In the genomic region with DNA sequence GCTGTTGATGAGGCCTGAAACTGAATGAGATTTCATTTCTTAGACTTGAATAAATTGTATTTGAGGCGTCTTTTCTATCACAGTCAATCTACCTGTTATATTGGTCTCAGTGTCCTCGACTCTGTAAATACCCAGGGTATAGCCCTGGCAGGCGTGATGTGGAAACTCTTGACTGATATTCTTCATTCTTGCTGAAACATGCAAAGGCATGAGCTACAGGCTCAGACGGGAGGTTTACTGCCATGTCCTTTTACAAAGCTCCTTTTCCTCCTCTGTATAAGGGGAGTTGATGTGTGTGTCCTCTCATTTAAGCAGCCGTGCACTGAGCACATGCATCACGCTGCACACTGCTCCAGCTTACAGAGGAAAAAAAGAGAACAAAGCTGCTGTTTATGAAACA, we compare ENCODE assay signal across 25 cellular contexts.
"Had no signal": no experiment of that assay in that cellular context is flagged by ENCODE, and none has a peak within 500 bp of the region (broad histone marks: within the 10 kb centered on the region; RNA-seq: fewer than 3 reads in every experiment).

No MANE protein-coding gene starts in this region.

- H3K4me3 Mint-ChIP-seq: naive thymus-derived CD4-positive, alpha-beta T cell; nephron; stimulated activated effector memory CD8-positive, alpha-beta T cell treated with anti-CD3 and anti-CD28 coated beads, Interleukin-12 subunit alpha, Interleukin-12 subunit beta, amount 100 ng/mL, for 72 hours had no signal

- H3K27me3 ChIP-seq: gastrocnemius medialis, heart right ventricle, left lung, neutrophil, sigmoid colon, testis, tibial nerve, upper lobe of right lung, uterus had no signal

- H3K4me1 ChIP-seq: left lung, testis, upper lobe of right lung had no signal

- ATAC-seq: gastrocnemius medialis; heart right ventricle; left cardiac atrium; left lung; naive thymus-derived CD4-positive, alpha-beta T cell; psoas muscle; right cardiac atrium; stimulated activated effector memory CD8-positive, alpha-beta T cell treated with anti-CD3 and anti-CD28 coated beads, Interleukin-12 subunit alpha, Interleukin-12 subunit beta, amount 100 ng/mL, for 72 hours; upper lobe of right lung had no signal

- H3K9me3 ChIP-seq: gastrocnemius medialis, heart right ventricle, left lung, neutrophil, psoas muscle, sigmoid colon, testis, tibial nerve, upper lobe of right lung, uterus had no signal

- DNase-seq: dermis blood vessel endothelial cell; effector memory CD4-positive, alpha-beta T cell; gastrocnemius medialis; heart right ventricle; hippocampal formation; left cardiac atrium; left lung; mesendoderm; midbrain; naive thymus-derived CD4-positive, alpha-beta T cell; psoas muscle; right cardiac atrium; sigmoid colon; stimulated activated CD4-positive, alpha-beta T cell treated with anti-CD3 and anti-CD28 coated beads, Interleukin-2, amount 100 ng/mL, for 24 hours; stimulated activated CD4-positive, alpha-beta T cell treated with anti-CD3 and anti-CD28 coated beads, Interleukin-4, amount 100 ng/mL, for 24 hours; stimulated activated naive CD4-positive, alpha-beta T cell treated with Interleukin-2 at 50 U/mL for 16 hours; substantia nigra; testis; upper lobe of right lung; uterus had no signal

- H3K9me3 Mint-ChIP-seq: naive thymus-derived CD4-positive, alpha-beta T cell; stimulated activated effector memory CD8-positive, alpha-beta T cell treated with anti-CD3 and anti-CD28 coated beads, Interleukin-12 subunit alpha, Interleukin-12 subunit beta, amount 100 ng/mL, for 72 hours had no signal

- H3K36me3 Mint-ChIP-seq: naive thymus-derived CD4-positive, alpha-beta T cell; stimulated activated effector memory CD8-positive, alpha-beta T cell treated with anti-CD3 and anti-CD28 coated beads, Interleukin-12 subunit alpha, Interleukin-12 subunit beta, amount 100 ng/mL, for 72 hours had no signal

- H3K27ac ChIP-seq: coronary artery, gastrocnemius medialis, heart right ventricle, left lung, neutrophil, psoas muscle, sigmoid colon, testis, tibial nerve, upper lobe of right lung, uterus had no signal

- H3K27ac Mint-ChIP-seq: naive thymus-derived CD4-positive, alpha-beta T cell; stimulated activated effector memory CD8-positive, alpha-beta T cell treated with anti-CD3 and anti-CD28 coated beads, Interleukin-12 subunit alpha, Interleukin-12 subunit beta, amount 100 ng/mL, for 72 hours had no signal

- H3K36me3 ChIP-seq: gastrocnemius medialis, heart right ventricle, left lung, neutrophil, sigmoid colon, tibial nerve, upper lobe of right lung, uterus had no signal

- H3K4me3 ChIP-seq: coronary artery, gastrocnemius medialis, heart right ventricle, left lung, psoas muscle, sigmoid colon, testis, tibial nerve, upper lobe of right lung, uterus had no signal

- H3K4me1 Mint-ChIP-seq: naive thymus-derived CD4-positive, alpha-beta T cell; stimulated activated effector memory CD8-positive, alpha-beta T cell treated with anti-CD3 and anti-CD28 coated beads, Interleukin-12 subunit alpha, Interleukin-12 subunit beta, amount 100 ng/mL, for 72 hours had no signal
